In the genomic region with DNA sequence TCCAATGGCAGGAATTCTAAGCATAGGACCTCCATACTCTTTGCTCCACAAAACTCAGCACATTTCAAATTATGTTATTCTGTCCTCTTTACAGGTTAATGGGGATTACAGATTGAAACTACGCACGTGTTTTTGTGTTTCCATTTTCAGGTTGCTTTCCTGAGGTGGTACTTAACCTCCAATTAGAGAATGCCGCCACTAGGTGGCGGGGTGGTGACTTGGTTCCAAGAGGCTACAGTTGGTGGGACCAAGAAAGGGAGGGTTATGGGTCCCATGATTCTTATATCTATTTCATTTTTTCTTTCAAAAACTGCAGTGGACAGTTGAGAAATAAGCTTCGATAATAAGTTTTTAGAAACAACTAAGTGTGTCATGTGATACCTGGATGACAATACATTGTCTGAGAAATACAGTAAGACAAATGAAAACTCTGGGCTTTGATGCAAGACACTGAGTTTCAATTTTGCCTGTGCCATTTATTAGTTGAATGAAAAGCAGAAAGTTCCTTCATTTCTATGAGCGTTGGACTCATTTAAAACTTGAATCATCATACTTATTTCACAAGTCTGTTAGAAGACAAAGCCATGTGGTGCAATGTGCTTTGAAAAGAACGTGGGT, we compare ENCODE assay signal across 8 cellular contexts.
DNase-seq lines count a peak whose midpoint lies in the region; ATAC-seq and TF ChIP-seq lines count a peak whose summit lies in the region.

No MANE protein-coding gene starts in this region.

- CTCF ChIA-PET in activated CD8-positive, alpha-beta T cell treated with anti-CD3 and anti-CD28 coated beads, Interleukin-2, amount 10 ng/mL, durations not matched to agents 7 days and 5 days (lab: Charles Lee), result interaction anchor here (0.6 to 2.6 kb wide), 5 partner anchors 11 to 259 kb away, joined by 3 to 20 read pairs (median 4); no protein-coding TSS in a partner anchor

- WGBS in heart right ventricle, 2 donors, result 39 to 47% methylated on average over 7 of the region's 7 CpGs

- H3K4me1 Mint-ChIP-seq in activated CD8-positive, alpha-beta T cell treated with anti-CD3 and anti-CD28 coated beads, Interleukin-2, amount 10 ng/mL, durations not matched to agents 7 days and 5 days (ENCODE audit: low read depth), result no peaks in the 10 kb centered on the region

- ATAC-seq in GM19324 (IDR thresholded peaks at IDR 0.05; ENCODE audit: low FRiP score, unreplicated experiment) (peak; percentile 82), HG03108 (IDR thresholded peaks at IDR 0.05; ENCODE audit: unreplicated experiment) (peak; percentile 75), heart right ventricle (peak in 2 of 8 donors; percentile 63 to 69)
- ATAC-seq in activated CD8-positive, alpha-beta T cell treated with anti-CD3 and anti-CD28 coated beads, Interleukin-2, amount 10 ng/mL, durations not matched to agents 7 days and 5 days, result peak; percentile 69

- H3K36me3 Mint-ChIP-seq in activated CD8-positive, alpha-beta T cell treated with anti-CD3 and anti-CD28 coated beads, Interleukin-2, amount 10 ng/mL, durations not matched to agents 7 days and 5 days (ENCODE audit: low read depth), result no peaks in the 10 kb centered on the region

- peaks cover 0 to 6% (median 0%) of the 10 kb centered on the region in 11 donors for H3K9me3 ChIP-seq in heart right ventricle

- no peak overlapping the region for H3K27ac Mint-ChIP-seq in activated CD8-positive, alpha-beta T cell treated with anti-CD3 and anti-CD28 coated beads, Interleukin-2, amount 10 ng/mL, durations not matched to agents 7 days and 5 days

- no peak overlapping the region for H3K4me3 Mint-ChIP-seq in activated CD8-positive, alpha-beta T cell treated with anti-CD3 and anti-CD28 coated beads, Interleukin-2, amount 10 ng/mL, durations not matched to agents 7 days and 5 days

- no peak overlapping the region for H3K4me3 ChIP-seq in heart right ventricle

- H3K9me3 Mint-ChIP-seq in activated CD8-positive, alpha-beta T cell treated with anti-CD3 and anti-CD28 coated beads, Interleukin-2, amount 10 ng/mL, durations not matched to agents 7 days and 5 days (ENCODE audit: insufficient read depth), result no peaks in the 10 kb centered on the region

- H3K4me1 ChIP-seq in heart right ventricle, result peaks cover 0 to 23% (median 0%) of the 10 kb centered on the region in 9 donors

- intact Hi-C loops in heart right ventricle (cut with DNase I), result loop anchor here in 7 of 10 donors (1.0 to 10.0 kb wide), 7 partner anchors 226 to 259 kb away; no protein-coding TSS in a partner anchor

- no peaks in the 10 kb centered on the region for H3K27me3 Mint-ChIP-seq in activated CD8-positive, alpha-beta T cell treated with anti-CD3 and anti-CD28 coated beads, Interleukin-2, amount 10 ng/mL, durations not matched to agents 7 days and 5 days (ENCODE audit: low read depth)

- POLR2A ChIA-PET in activated CD8-positive, alpha-beta T cell treated with anti-CD3 and anti-CD28 coated beads, Interleukin-2, amount 10 ng/mL, durations not matched to agents 7 days and 5 days (lab: Charles Lee), result no interaction called here

- TF ChIP-seq CTCF in heart right ventricle (IDR thresholded peaks at IDR 0.05), result peak; percentile 32 to 71 (median 63)

- H3K36me3 ChIP-seq in heart right ventricle, result no peaks in the 10 kb centered on the region

- DNase-seq in D341Med (ENCODE audit: low spot score) (peak; percentile 72), NCI-H524 (lab: John Stamatoyannopoulos, UW) (peak; percentile 57 to 84), heart right ventricle (peak; percentile 19 to 29), occipital lobe (lab: John Stamatoyannopoulos, UW) (no peak)
- peak; percentile 61 for DNase-seq in activated CD8-positive, alpha-beta T cell treated with anti-CD3 and anti-CD28 coated beads, Interleukin-2, amount 10 ng/mL, durations not matched to agents 7 days and 5 days
- peak; percentile 3 to 29 for DNase-seq in stimulated activated CD4-positive, alpha-beta T cell treated with anti-CD3 and anti-CD28 coated beads, Interleukin-15, amount 100 ng/mL, for 48 hours (ENCODE audit: low read depth in 2 of 2)

- no peak overlapping the region for H3K27ac ChIP-seq in heart right ventricle

- H3K27me3 ChIP-seq in heart right ventricle, result no peaks in the 10 kb centered on the region
